1 cellular context compared by ENCODE assay signal in genomic region chr19:2446390-2446789, GRCh38.
TF ChIP-seq lines count a peak whose summit lies in the region.

No MANE protein-coding gene starts in this region.

TF ChIP-seq in SK-N-SH, 30 proteins besides CTCF, POLR2A, EP300 and RAD21 (continued from another document):
- TF ChIP-seq REST (IDR thresholded peaks at IDR 0.05; ENCODE audit: low read depth, low read length) (no peak), FOXJ3 (CRISPR knock-in tag; IDR thresholded peaks at IDR 0.05) (no peak), MAX (IDR thresholded peaks at IDR 0.05; ENCODE audit: low read depth) (no peak), CHD2 (IDR thresholded peaks at IDR 0.05; ENCODE audit: low read length, partially characterized antibody) (no peak), MEF2A (IDR thresholded peaks at IDR 0.05; ENCODE audit: borderline replicate concordance, low read depth) (no peak), TCF12 (IDR thresholded peaks at IDR 0.05) (no peak), SMC3 (IDR thresholded peaks at IDR 0.05; ENCODE audit: low read depth, low read length) (no peak), RFX5 (IDR thresholded peaks at IDR 0.05; ENCODE audit: low read length) (no peak), POLR2AphosphoS5 (IDR thresholded peaks at IDR 0.05; ENCODE audit: low read depth, low read length) (no peak), GATA2 (CRISPR knock-in tag; IDR thresholded peaks at IDR 0.05) (no peak)
TF ChIP-seq in SK-N-SH: peak in this region for 0.
